24 cellular contexts compared by ENCODE assay signal in the genomic region with DNA sequence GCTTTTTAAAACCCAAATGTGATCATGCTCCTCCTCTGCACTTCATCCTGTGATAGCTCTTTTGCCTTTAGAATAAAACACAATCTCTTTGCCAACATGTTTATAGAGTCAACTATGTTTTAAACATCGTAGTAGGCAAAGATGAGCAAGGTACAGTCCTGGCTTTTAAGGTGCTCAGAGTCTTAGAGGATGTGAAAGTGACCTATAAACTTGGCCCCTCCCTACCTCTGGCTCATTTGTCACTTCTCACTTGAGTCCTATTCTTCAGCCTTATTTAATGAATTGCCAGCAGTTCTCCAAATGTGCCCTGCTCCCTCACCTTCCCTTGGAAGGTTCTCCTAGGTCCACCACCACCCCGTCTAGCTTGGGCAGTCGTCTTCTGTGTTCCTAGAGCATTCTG.
"Had no signal": no experiment of that assay in that cellular context is flagged by ENCODE, and none has a peak within 500 bp of the region (broad histone marks: within the 10 kb centered on the region; RNA-seq: fewer than 3 reads in every experiment).

No MANE protein-coding gene starts in this region.

- H3K4me2 ChIP-seq: KMS-11 had no signal

- H3K4me3 Mint-ChIP-seq: activated CD8-positive, alpha-beta T cell treated with anti-CD3 and anti-CD28 coated beads, Interleukin-2, amount 10 ng/mL, durations not matched to agents 7 days and 5 days had no signal

- DNase-seq: activated CD4-positive, alpha-beta T cell treated with anti-CD3 and anti-CD28 coated beads for 48 hours; activated CD4-positive, alpha-beta T cell treated with anti-CD3 and anti-CD28 coated beads, Interleukin-2, amount 50 U/mL, for 4 hours; activated CD4-positive, CD25-positive, alpha-beta regulatory T cell treated with anti-CD3 and anti-CD28 coated beads, Interleukin-2, amount 50 U/mL, for 72 hours; activated CD8-positive, alpha-beta memory T cell treated with anti-CD3 and anti-CD28 coated beads, Interleukin-2, amount 50 U/mL, for 48 hours; activated CD8-positive, alpha-beta T cell treated with anti-CD3 and anti-CD28 coated beads, Interleukin-2, amount 10 ng/mL, durations not matched to agents 7 days and 5 days; activated naive CD4-positive, alpha-beta T cell treated with anti-CD3 and anti-CD28 coated beads, Interleukin-2, amount 50 U/mL, for 16 hours; activated T-cell treated with anti-CD3 and anti-CD28 coated beads, Interleukin-2, amount 50 U/mL, for 1 hour; amniotic stem cell; NCI-H1092 treated with DMSO at 0.1 percent for 48 hours; NCI-H1417 treated with DMSO at 0.1 percent for 48 hours; NCI-H1694; NCI-H2029; NCI-H2107; NCI-H2171 treated with DMSO at 0.1 percent for 48 hours; NCI-H226; NCI-H526; SHP77; SW 1271 had no signal

- H3K9me3 ChIP-seq: SJSA1 had no signal

- H3K4me3 ChIP-seq: SJSA1 had no signal

- H3K27me3 ChIP-seq: SJSA1 had no signal

- ATAC-seq: activated CD8-positive, alpha-beta T cell treated with anti-CD3 and anti-CD28 coated beads, Interleukin-2, amount 10 ng/mL, durations not matched to agents 7 days and 5 days; SK-N-SH treated with all-trans-retinoic acid at 6 μM for 48 hours had no signal

- FAIRE-seq: astrocyte, RCC 7860 had no signal

- H3K27me3 Mint-ChIP-seq: brain had no signal

- H3K36me3 ChIP-seq: SJSA1 had no signal

- H3K27ac Mint-ChIP-seq: activated CD8-positive, alpha-beta T cell treated with anti-CD3 and anti-CD28 coated beads, Interleukin-2, amount 10 ng/mL, durations not matched to agents 7 days and 5 days had no signal

- H3K36me3 Mint-ChIP-seq: brain had no signal

- H3K4me1 ChIP-seq: SJSA1 had no signal

- H3K27ac ChIP-seq: KMS-11, SJSA1 had no signal
